ENCODE assay signal across 7 cellular contexts in genomic region chr1:43545686-43546387, GRCh38. TPM values are rescaled to one million over a fixed set of nuclear protein-coding genes. Genes with fewer than 3 reads are reported as not detected.
DNase-seq lines count a peak whose midpoint lies in the region; ATAC-seq and FAIRE-seq lines count a peak whose summit lies in the region.

No MANE protein-coding gene starts in this region.

- peaks cover 5 to 9% (median 7%) of the 10 kb centered on the region in 4 donors for H3K4me1 Mint-ChIP-seq in naive thymus-derived CD8-positive, alpha-beta T cell

- H3K9me3 ChIP-seq in iPS DF 6.9 (ENCODE audit: control insufficient read depth, insufficient read depth, low read length), result no peaks in the 10 kb centered on the region
- no peaks in the 10 kb centered on the region for H3K9me3 ChIP-seq in small intestine (ENCODE audit: control insufficient read depth, low read depth)

- no peaks in the 10 kb centered on the region for H3K36me3 Mint-ChIP-seq in naive thymus-derived CD8-positive, alpha-beta T cell

- peaks cover 24% of the 10 kb centered on the region for H3K4me1 ChIP-seq in iPS DF 6.9 (ENCODE audit: control insufficient read depth, insufficient read depth, low read length)
- peaks cover 13 to 39% of the 10 kb centered on the region in 2 donors for H3K4me1 ChIP-seq in small intestine (ENCODE audit: control insufficient read depth in 2 of 2, insufficient read depth in 1 of 2, low read depth in 1 of 2, low read length in 1 of 2)

- H3K4me3 ChIP-seq in iPS DF 6.9 (ENCODE audit: low read length) (no peak overlapping the region), small intestine (ENCODE audit: low read depth in 1 of 2, low read length in 2 of 2) (no peak overlapping the region)

- DNase-seq in HTR-8/SVneo (ENCODE audit: insufficient read length, low spot score) (peak; percentile 24), RPMI7951 (ENCODE audit: low read depth) (peak; percentile 32), iPS DF 6.9 (ENCODE audit: low read depth, low spot score) (peak; percentile 88), small intestine (peak; percentile 99), SHP77 (lab: John Stamatoyannopoulos, UW) (no peak), SHP77 treated with DMSO at 0.1 percent for 48 hours (lab: John Stamatoyannopoulos, UW) (no peak)
- DNase-seq in naive thymus-derived CD8-positive, alpha-beta T cell, result no peak

- no CpG with 5 or more reads among the region's 12 CpGs for WGBS in iPS DF 6.9 (ENCODE audit: insufficient coverage, insufficient read length)
- 8 to 31% (median 18%) methylated on average over 11 to 12 of the region's 12 CpGs for WGBS in small intestine, 3 donors

- 0 out of 2 replicates have a peak, but pooled peaks cover 3% of the 10 kb centered on the region for H3K36me3 ChIP-seq in iPS DF 6.9 (ENCODE audit: control insufficient read depth, insufficient read depth, low read length)
- H3K36me3 ChIP-seq in small intestine (ENCODE audit: control insufficient read depth in 2 of 2, insufficient read depth in 2 of 2, low read length in 2 of 2), result no peaks in the 10 kb centered on the region

- H3K27ac ChIP-seq in iPS DF 6.9 (ENCODE audit: low read length), result no peak overlapping the region
- peak overlapping the region; percentile 83 to 93 for H3K27ac ChIP-seq in small intestine (ENCODE audit: low read depth in 1 of 2, low read length in 1 of 2)

- no peak for ATAC-seq in naive thymus-derived CD8-positive, alpha-beta T cell

- no peaks in the 10 kb centered on the region for H3K9me3 Mint-ChIP-seq in naive thymus-derived CD8-positive, alpha-beta T cell

- H3K27ac Mint-ChIP-seq in naive thymus-derived CD8-positive, alpha-beta T cell, result no peak overlapping the region

- peaks cover 6 to 35% (median 25%) of the 10 kb centered on the region in 5 donors for H3K27me3 Mint-ChIP-seq in naive thymus-derived CD8-positive, alpha-beta T cell

- H3K4me3 Mint-ChIP-seq in naive thymus-derived CD8-positive, alpha-beta T cell, result peak overlapping the region in 1 of 10 donors; percentile 8

- H3K27me3 ChIP-seq in iPS DF 6.9 (ENCODE audit: control insufficient read depth, insufficient read depth, low read length) (no peaks in the 10 kb centered on the region), small intestine (ENCODE audit: control insufficient read depth in 2 of 2, insufficient read depth in 2 of 2, low read length in 2 of 2) (no peaks in the 10 kb centered on the region)

- POLR2A ChIA-PET in naive thymus-derived CD8-positive, alpha-beta T cell (lab: Charles Lee), result no interaction called here

- FAIRE-seq in HTR-8/SVneo (lab: Jason Lieb, UNC), result no peak
- FAIRE-seq in small intestine (lab: Jason Lieb, UNC), result no peak

RNA-seq across cellular contexts. Expression of gene PTPRF, which starts 15.2 kb away (rescaled TPM):
- 34.5 and 39.7 TPM in 2 replicates for total RNA-seq in RPMI7951 (2014; rRNA removed; shearing (Covaris generic))
- 10 to 100 TPM; 77.0 to 87.4 (median 78.9) TPM for polyA plus RNA-seq in small intestine
- under 1 TPM in 1 of 2 experiments, not detected in 1; 0.08 TPM for total RNA-seq in naive thymus-derived CD8-positive, alpha-beta T cell
- polyA plus RNA-seq in naive thymus-derived CD8-positive, alpha-beta T cell, result not detected

Comparison
In these comparisons a context has a peak if more than half of its experiments do, and no peak if none do; other contexts are left out.
1. DNase-seq: peak in HTR-8/SVneo (single experiment), RPMI7951 (single experiment), iPS DF 6.9 (single experiment) and small intestine (single experiment); none in naive thymus-derived CD8-positive, alpha-beta T cell (0 of 10), SHP77 (0 of 2) and SHP77 treated with DMSO at 0.1 percent for 48 hours (single experiment).
2. RNA of gene PTPRF, which starts 15.2 kb away (total RNA-seq): 34.5 to 39.7 TPM in RPMI7951; 0.08 TPM in naive thymus-derived CD8-positive, alpha-beta T cell; every median in the first group is over 10 times any median in the second.